Comparison of ENCODE assay signal across 14 cellular contexts in genomic region chr9:123373941-123374340, GRCh38. TPM values are rescaled to one million over a fixed set of nuclear protein-coding genes. Genes with fewer than 3 reads are reported as not detected.
DNase-seq lines count a peak whose midpoint lies in the region; ATAC-seq and TF ChIP-seq lines count a peak whose summit lies in the region.
"Had no signal": no experiment of that assay in that cellular context is flagged by ENCODE, and none has a peak within 500 bp of the region (broad histone marks: within the 10 kb centered on the region; RNA-seq: fewer than 3 reads in every experiment).

No MANE protein-coding gene starts in this region.

- peaks cover 57% of the 10 kb centered on the region for H3K4me1 Mint-ChIP-seq in mesothelial cell of epicardium

- H3K36me3 Mint-ChIP-seq in mesothelial cell of epicardium, result peaks cover 7% of the 10 kb centered on the region

- H3K27ac ChIP-seq in coronary artery, result no peak overlapping the region
- H3K27ac ChIP-seq: vagina had no signal

- no peak overlapping the region for H3K9ac ChIP-seq in NT2/D1 (ENCODE audit: insufficient read length, low read depth)

- no peak for TF ChIP-seq CTCF in BE2C (IDR thresholded peaks at IDR 0.05; ENCODE audit: low read depth, low read length)
- TF ChIP-seq CTCF in coronary artery (IDR thresholded peaks at IDR 0.05), result no peak
- no peak for TF ChIP-seq CTCF in mesothelial cell of epicardium (IDR thresholded peaks at IDR 0.05; ENCODE audit: unreplicated experiment)
- no peak for TF ChIP-seq CTCF in omental fat pad (IDR thresholded peaks at IDR 0.05)

- ATAC-seq in GM21447 (IDR thresholded peaks at IDR 0.05; ENCODE audit: unreplicated experiment) (no peak), HG02588 (IDR thresholded peaks at IDR 0.05; ENCODE audit: unreplicated experiment) (no peak), omental fat pad (ENCODE audit: low FRiP score) (no peak)

- peak overlapping the region; percentile 72 for H3K27ac Mint-ChIP-seq in mesothelial cell of epicardium

- H3K9me3 ChIP-seq in BE2C (no peaks in the 10 kb centered on the region), NT2/D1 (ENCODE audit: insufficient read depth, low read length) (no peaks in the 10 kb centered on the region)
- H3K9me3 ChIP-seq: vagina had no signal

- H3K36me3 ChIP-seq in BE2C (no peaks in the 10 kb centered on the region), NT2/D1 (ENCODE audit: insufficient read depth, insufficient read length, low read length) (peaks cover 20% of the 10 kb centered on the region)
- H3K36me3 ChIP-seq: vagina had no signal

- H3K4me3 ChIP-seq in BE2C (ENCODE audit: low read depth, low read length) (peak overlapping the region; percentile 20; the same call in 1 of the 2 replicates), NT2/D1 (ENCODE audit: insufficient read length, low read depth) (no peak overlapping the region), coronary artery (peak overlapping the region; percentile 40)

- no peak overlapping the region for H3K4me3 Mint-ChIP-seq in mesothelial cell of epicardium

- H3K9me3 Mint-ChIP-seq in mesothelial cell of epicardium, result no peaks in the 10 kb centered on the region

- DNase-seq in BE2C (peak; percentile 68), NT2/D1 (ENCODE audit: low read depth, low spot score) (peak; percentile 75), coronary artery (ENCODE audit: low spot score) (no peak), mesothelial cell of epicardium (ENCODE audit: low spot score in 2 of 2, unreplicated experiment in 2 of 2) (peak in 1 of 2 experiments; percentile 66), NCI-H526 (lab: John Stamatoyannopoulos, UW) (no peak), omental fat pad (ENCODE audit: low spot score) (no peak)
- DNase-seq: activated gamma-delta T cell treated with Interleukin-2 at 50 U/mL for 16 hours; midbrain; NCI-H187 treated with DMSO at 0.1 percent for 48 hours; stimulated activated CD4-positive, alpha-beta T cell treated with anti-CD3 and anti-CD28 coated beads, Interleukin-2, amount 100 ng/mL, for 24 hours had no signal

- H3K4me1 ChIP-seq in BE2C, result peaks cover 16% of the 10 kb centered on the region
- peaks cover 37% of the 10 kb centered on the region for H3K4me1 ChIP-seq in NT2/D1 (ENCODE audit: insufficient read depth, insufficient read length)

- H3K27me3 ChIP-seq in BE2C (peaks cover 40% of the 10 kb centered on the region), NT2/D1 (ENCODE audit: insufficient read depth, insufficient read length) (no peaks in the 10 kb centered on the region)

- H3K27me3 Mint-ChIP-seq in mesothelial cell of epicardium (ENCODE audit: low read depth), result peaks cover 3% of the 10 kb centered on the region

RNA-seq across cellular contexts. Expression of gene CRB2, which starts 17.9 kb away (rescaled TPM):
- 4.6 TPM for polyA plus RNA-seq in BE2C (2012; ENCODE audit: insufficient read depth, insufficient read length, low read depth)
- total RNA-seq in mesothelial cell of epicardium, result 35.1 to 43.0 TPM (median 41.0 TPM) in 3 replicates
- total RNA-seq in omental fat pad, result 10 to 100 TPM in 1 of 4 donors, 1 to 10 TPM in 2, under 1 TPM in 1; 0.32 to 16.2 (median 3.5) TPM
- total RNA-seq: LHCN-M2, vagina had no signal

Comparison
In these comparisons a context has a peak if more than half of its experiments do, and no peak if none do; other contexts are left out.
1. DNase-seq: peak in BE2C (single experiment) and NT2/D1 (single experiment); none in coronary artery (single experiment), NCI-H526 (0 of 2) and omental fat pad (single experiment).